ENCODE assay signal across 21 cellular contexts in genomic region chr6:51396583-51396982, GRCh38.
DNase-seq lines count a peak whose midpoint lies in the region; ATAC-seq lines count a peak whose summit lies in the region.
"Had no signal": no experiment of that assay in that cellular context is flagged by ENCODE, and none has a peak within 500 bp of the region (broad histone marks: within the 10 kb centered on the region; RNA-seq: fewer than 3 reads in every experiment).

No MANE protein-coding gene starts in this region.

- DNase-seq in NCI-H446 (lab: John Stamatoyannopoulos, UW) (no peak), NCI-H748 treated with DMSO at 0.1 percent for 48 hours (lab: John Stamatoyannopoulos, UW) (no peak), NCI-H748 (lab: John Stamatoyannopoulos, UW; ENCODE audit: unreplicated experiment) (no peak), NCI-H226 (no peak)
- DNase-seq: activated naive CD4-positive, alpha-beta T cell treated with anti-CD3 and anti-CD28 coated beads, Interleukin-2, amount 50 U/mL, for 16 hours; activated T-cell treated with anti-CD3 and anti-CD28 coated beads, Interleukin-2, amount 50 U/mL, for 72 hours; anterior cingulate cortex; EL; IMR-90; kidney glomerular epithelial cell; mammary epithelial cell; NCI-H1105; NCI-H2081; NCI-H446 treated with DMSO at 0.1 percent for 48 hours; NK-92 treated with Interleukin-12 subunit alpha and Interleukin-12 subunit beta, amount 100 ng/mL, for 24 hours; psoas muscle had no signal

- ATAC-seq in GM18870 (IDR thresholded peaks at IDR 0.05; ENCODE audit: unreplicated experiment) (peak; percentile 78), GM21447 (IDR thresholded peaks at IDR 0.05; ENCODE audit: unreplicated experiment) (peak; percentile 67), HG03060 (IDR thresholded peaks at IDR 0.05; ENCODE audit: low read depth, unreplicated experiment) (peak; percentile 43), HG03521 (IDR thresholded peaks at IDR 0.05; ENCODE audit: unreplicated experiment) (peak; percentile 45)
- ATAC-seq: activated T-cell treated with anti-CD3 and anti-CD28 coated beads, Interleukin-2, amount 50 U/mL, for 72 hours; psoas muscle; stimulated activated effector memory CD8-positive, alpha-beta T cell treated with anti-CD3 and anti-CD28 coated beads, Interleukin-12 subunit alpha, Interleukin-12 subunit beta, amount 100 ng/mL, for 72 hours had no signal
